Comparison of ENCODE assay signal across 18 cellular contexts in genomic region chr6:50824505-50824904, GRCh38. TPM values are rescaled to one million over a fixed set of nuclear protein-coding genes. Genes with fewer than 3 reads are reported as not detected.
DNase-seq lines count a peak whose midpoint lies in the region; ATAC-seq and TF ChIP-seq lines count a peak whose summit lies in the region.
"Had no signal": no experiment of that assay in that cellular context is flagged by ENCODE, and none has a peak within 500 bp of the region (broad histone marks: within the 10 kb centered on the region; RNA-seq: fewer than 3 reads in every experiment).

No MANE protein-coding gene starts in this region.

- H3K27me3 ChIP-seq in HUES6 (ENCODE audit: control insufficient read depth, insufficient read depth, low read length), result peaks cover 100% of the 10 kb centered on the region
- peaks cover 100% of the 10 kb centered on the region for H3K27me3 ChIP-seq in iPS-20b (ENCODE audit: insufficient read depth, low read length)

- peaks cover 0 to 4% (median 0%) of the 10 kb centered on the region in 5 experiments for H3K9me3 Mint-ChIP-seq in brain
- H3K9me3 Mint-ChIP-seq in osteocyte (ENCODE audit: unreplicated experiment), result no peaks in the 10 kb centered on the region

- H3K36me3 Mint-ChIP-seq in brain, result no peaks in the 10 kb centered on the region
- peaks cover 18% of the 10 kb centered on the region for H3K36me3 Mint-ChIP-seq in osteocyte (ENCODE audit: unreplicated experiment)

- H3K27ac Mint-ChIP-seq in brain (peak overlapping the region in 3 of 5 experiments; percentile 84 to 91 (median 89)), osteocyte (ENCODE audit: unreplicated experiment) (peak overlapping the region; percentile 99)
- H3K27ac Mint-ChIP-seq: CD4-positive, alpha-beta memory T cell had no signal

- peaks cover 57% of the 10 kb centered on the region for H3K4me1 Mint-ChIP-seq in brain
- H3K4me1 Mint-ChIP-seq in osteocyte (ENCODE audit: unreplicated experiment), result peaks cover 67% of the 10 kb centered on the region

- H3K4me3 ChIP-seq in HUES6 (ENCODE audit: low read depth, low read length) (peak overlapping the region; percentile 15; the same call in 1 of the 2 replicates), iPS-20b (ENCODE audit: low read length) (peak overlapping the region; percentile 47; the same call in 1 of the 2 replicates)
- H3K4me3 ChIP-seq: MG63 had no signal

- DNase-seq in osteocyte (ENCODE audit: extremely low spot score, unreplicated experiment) (no peak), left colon (no peak), NCI-H446 treated with DMSO at 0.1 percent for 48 hours (lab: John Stamatoyannopoulos, UW) (no peak)
- DNase-seq: ACHN; CD4-positive, alpha-beta memory T cell; DMS79 treated with DMSO at 0.1 percent for 48 hours; MG63; NCI-H1092 treated with DMSO at 0.1 percent for 48 hours; NCI-H1694 treated with DMSO at 0.1 percent for 48 hours; NCI-H2171 treated with DMSO at 0.1 percent for 48 hours; NCI-H510A; SHP77 had no signal

- H3K4me1 ChIP-seq in HUES6 (ENCODE audit: control insufficient read depth, insufficient read depth, low read length) (peaks cover 67% of the 10 kb centered on the region), iPS-20b (ENCODE audit: insufficient read depth, low read length) (peaks cover 45% of the 10 kb centered on the region; the same call in 1 of the 2 replicates)

- TF ChIP-seq CTCF in brain (conservative IDR thresholded peaks at IDR 0.05) (no peak), osteocyte (IDR thresholded peaks at IDR 0.05) (peak; percentile 19)

- intact Hi-C loops in left colon (cut with DNase I, micrococcal nuclease), result no loop called here

- H3K27ac ChIP-seq in HUES6 (ENCODE audit: low read depth, low read length), result no peak overlapping the region
- H3K27ac ChIP-seq in iPS-20b (ENCODE audit: low read length), result no peak overlapping the region
- H3K27ac ChIP-seq: HL-60 had no signal

- H3K36me3 ChIP-seq in HUES6 (ENCODE audit: control insufficient read depth, insufficient read depth, low read length), result no peaks in the 10 kb centered on the region
- H3K36me3 ChIP-seq in iPS-20b (ENCODE audit: insufficient read depth, low read depth, low read length), result no peaks in the 10 kb centered on the region
- H3K36me3 ChIP-seq: MG63 had no signal

- peaks cover 99% of the 10 kb centered on the region for H3K27me3 Mint-ChIP-seq in brain
- no peaks in the 10 kb centered on the region for H3K27me3 Mint-ChIP-seq in osteocyte (ENCODE audit: unreplicated experiment)

- H3K9ac ChIP-seq in HUES6 (ENCODE audit: low read length) (no peak overlapping the region), iPS-20b (ENCODE audit: low read depth, low read length) (no peak overlapping the region)

- ATAC-seq in left colon (no peak), HG02973 (IDR thresholded peaks at IDR 0.05; ENCODE audit: unreplicated experiment) (no peak)
- ATAC-seq: HepG2 had no signal

- H3K9me3 ChIP-seq in HUES6 (ENCODE audit: control insufficient read depth, insufficient read depth, low read depth, low read length) (no peaks in the 10 kb centered on the region), iPS-20b (ENCODE audit: insufficient read depth, low read depth, low read length) (no peaks in the 10 kb centered on the region)
- H3K9me3 ChIP-seq: MG63 had no signal

- H3K4me3 Mint-ChIP-seq in brain (peak overlapping the region in 3 of 5 experiments; percentile 80 to 85 (median 82)), osteocyte (ENCODE audit: unreplicated experiment) (peak overlapping the region; percentile 85)
- H3K4me3 Mint-ChIP-seq: CD4-positive, alpha-beta memory T cell had no signal

RNA-seq across cellular contexts. Expression of gene TFAP2B, which starts 5.8 kb away (rescaled TPM):
- not detected for polyA plus RNA-seq in brain (ENCODE audit: insufficient read depth, low read depth, low replicate concordance)
- total RNA-seq in osteocyte (26.4 and 27.5 TPM in 2 replicates), left colon (not detected)
- total RNA-seq: CD4-positive, alpha-beta memory T cell; HepG2 had no signal
- polyA plus RNA-seq: CD4-positive, alpha-beta memory T cell; HepG2 had no signal

Comparison
In these comparisons a context has a peak if more than half of its experiments do, and no peak if none do; other contexts are left out.
1. RNA of gene TFAP2B, which starts 5.8 kb away (total RNA-seq): 26.4 to 27.5 TPM in osteocyte; not detected in left colon; every median in the first group is over 10 times any median in the second.